ENCODE assay signal across 22 cellular contexts in the genomic region with DNA sequence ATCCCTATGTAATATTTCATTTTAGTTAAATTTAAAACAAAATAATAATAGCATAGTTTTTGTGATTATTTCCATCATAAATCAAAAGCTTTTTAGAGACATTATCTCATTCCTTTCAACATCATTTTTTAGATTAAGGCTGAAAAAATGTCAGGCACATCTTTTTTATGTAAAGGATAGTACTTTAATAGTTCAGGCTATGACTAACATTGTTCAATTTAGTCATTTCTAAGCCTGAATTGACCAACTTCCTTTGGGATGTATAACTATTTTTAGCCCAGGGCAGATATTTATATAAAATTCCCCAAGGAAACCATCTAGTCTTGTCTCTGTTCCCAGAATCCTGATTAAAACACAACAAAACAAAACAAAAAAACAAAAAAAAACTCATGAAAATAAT.
DNase-seq lines count a peak whose midpoint lies in the region; ATAC-seq and TF ChIP-seq lines count a peak whose summit lies in the region.
"Had no signal": no experiment of that assay in that cellular context is flagged by ENCODE, and none has a peak within 500 bp of the region (broad histone marks: within the 10 kb centered on the region; RNA-seq: fewer than 3 reads in every experiment).

No MANE protein-coding gene starts in this region.

- intact Hi-C loops in left ventricle myocardium superior (cut with micrococcal nuclease): no loop called here

- ATAC-seq in left ventricle myocardium superior (no peak), HG03432 (IDR thresholded peaks at IDR 0.05; ENCODE audit: unreplicated experiment) (no peak)
- ATAC-seq: gastrocnemius medialis, upper lobe of right lung had no signal

- peak; percentile 81 for DNase-seq in AG10803 (ENCODE audit: low read depth)
- peak; percentile 60 for DNase-seq in NCI-H226
- DNase-seq in dedifferentiated amniotic fluid mesenchymal stem cell (ENCODE audit: extremely low spot score): peak; percentile 67
- peak; percentile 52 for DNase-seq in kidney tubule cell (ENCODE audit: low spot score)
- DNase-seq in NCI-H2081 (lab: John Stamatoyannopoulos, UW): no peak
- no peak for DNase-seq in left ventricle myocardium superior
- no peak for DNase-seq in activated CD4-positive, alpha-beta T cell treated with anti-CD3 and anti-CD28 coated beads for 48 hours
- DNase-seq: ACHN; activated CD4-positive, alpha-beta memory T cell treated with anti-CD3 and anti-CD28 coated beads, Interleukin-2, amount 10 ng/mL, durations not matched to agents 7 days and 5 days; activated naive CD8-positive, alpha-beta T cell treated with anti-CD3 and anti-CD28 coated beads for 36 hours; activated T-cell treated with anti-CD3 and anti-CD28 coated beads, Interleukin-2, amount 50 U/mL, for 48 hours; effector CD8-positive, alpha-beta T cell; gastrocnemius medialis; H9; MG63; NCI-H1930; NCI-H69; stimulated activated CD4-positive, alpha-beta T cell treated with anti-CD3 and anti-CD28 coated beads, Interleukin-15, amount 100 ng/mL, for 24 hours; upper lobe of right lung had no signal

- no peak overlapping the region for H3K4me3 ChIP-seq in AG10803 (ENCODE audit: low read length)
- H3K4me3 ChIP-seq: gastrocnemius medialis, lung, MG63, prostate gland, upper lobe of right lung had no signal

- no peak for TF ChIP-seq CTCF in AG10803 (conservative IDR thresholded peaks at IDR 0.05; ENCODE audit: low read length)

Comparison
In these comparisons a context has a peak if more than half of its experiments do, and no peak if none do; other contexts are left out.
1. DNase-seq: peak in AG10803 (single experiment), NCI-H226 (single experiment), dedifferentiated amniotic fluid mesenchymal stem cell (single experiment) and kidney tubule cell (single experiment); none in NCI-H2081 (0 of 2), left ventricle myocardium superior (single experiment) and activated CD4-positive, alpha-beta T cell treated with anti-CD3 and anti-CD28 coated beads for 48 hours (single experiment).